ENCODE assay signal across 13 cellular contexts in the genomic region with DNA sequence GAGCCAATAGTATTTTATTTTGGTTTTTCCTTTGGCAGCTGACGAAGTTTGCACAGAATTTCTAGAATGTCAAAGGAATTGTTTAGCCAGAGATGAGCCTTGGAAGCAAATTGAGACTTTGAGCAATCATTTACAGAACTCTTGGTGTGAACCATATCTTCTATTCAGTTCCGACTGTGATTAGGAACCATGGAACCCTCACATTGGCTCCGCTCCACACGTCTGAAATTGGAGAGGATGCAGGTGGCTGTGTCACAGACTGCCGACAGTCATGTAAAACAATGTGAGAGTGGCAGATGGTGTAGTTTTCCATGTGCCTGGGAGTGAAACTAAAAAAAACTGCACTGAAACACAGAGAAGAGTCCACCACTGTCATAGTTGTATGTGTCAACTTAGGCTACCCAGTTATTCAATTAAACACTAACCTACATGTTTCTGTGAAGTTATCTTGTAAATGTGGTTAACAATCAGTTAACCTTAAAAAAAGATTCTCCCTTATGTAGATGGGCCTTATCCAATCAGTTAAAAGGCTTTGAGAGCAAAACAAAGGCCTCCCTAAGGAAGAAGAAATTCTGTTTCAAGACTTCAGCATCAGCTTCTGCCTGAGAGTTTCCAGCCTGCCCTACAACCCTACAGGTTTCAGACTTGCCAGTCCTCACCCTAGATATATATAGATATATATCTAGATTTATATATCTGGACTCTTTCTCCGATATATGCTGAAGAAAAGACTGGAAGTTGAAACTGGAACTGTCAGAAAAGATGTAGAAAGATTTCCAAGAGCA. TPM values are rescaled to one million over a fixed set of nuclear protein-coding genes. Genes with fewer than 3 reads are reported as not detected.
DNase-seq lines count a peak whose midpoint lies in the region; ATAC-seq, FAIRE-seq and TF ChIP-seq lines count a peak whose summit lies in the region.
"Had no signal": no experiment of that assay in that cellular context is flagged by ENCODE, and none has a peak within 500 bp of the region (broad histone marks: within the 10 kb centered on the region; RNA-seq: fewer than 3 reads in every experiment).

No MANE protein-coding gene starts in this region.

- no peaks in the 10 kb centered on the region for H3K27me3 Mint-ChIP-seq in activated T-cell treated with anti-CD3 and anti-CD28 coated beads, Interleukin-2, amount 50 U/mL, for 72 hours (ENCODE audit: low read depth)
- peaks cover 23% of the 10 kb centered on the region for H3K27me3 Mint-ChIP-seq in brain

- no peaks in the 10 kb centered on the region for H3K9me3 Mint-ChIP-seq in activated T-cell treated with anti-CD3 and anti-CD28 coated beads, Interleukin-2, amount 50 U/mL, for 72 hours
- H3K9me3 Mint-ChIP-seq in brain: peaks cover 0 to 16% (median 0%) of the 10 kb centered on the region in 5 experiments
- H3K9me3 Mint-ChIP-seq: stimulated activated effector memory CD8-positive, alpha-beta T cell treated with anti-CD3 and anti-CD28 coated beads, Interleukin-12 subunit alpha, Interleukin-12 subunit beta, amount 100 ng/mL, for 72 hours had no signal

- peak overlapping the region; percentile 52 for H3K27ac Mint-ChIP-seq in activated T-cell treated with anti-CD3 and anti-CD28 coated beads, Interleukin-2, amount 50 U/mL, for 72 hours
- peak overlapping the region; percentile 77 to 96 (median 91) for H3K27ac Mint-ChIP-seq in brain
- H3K27ac Mint-ChIP-seq: stimulated activated effector memory CD8-positive, alpha-beta T cell treated with anti-CD3 and anti-CD28 coated beads, Interleukin-12 subunit alpha, Interleukin-12 subunit beta, amount 100 ng/mL, for 72 hours had no signal

- ATAC-seq in activated T-cell treated with anti-CD3 and anti-CD28 coated beads, Interleukin-2, amount 50 U/mL, for 72 hours (replicated peaks in 1 of 2): no peak
- ATAC-seq in GM18873 (IDR thresholded peaks at IDR 0.05; ENCODE audit: low FRiP score, unreplicated experiment): no peak
- no peak for ATAC-seq in omental fat pad (ENCODE audit: low FRiP score)
- ATAC-seq: stimulated activated effector memory CD8-positive, alpha-beta T cell treated with anti-CD3 and anti-CD28 coated beads, Interleukin-12 subunit alpha, Interleukin-12 subunit beta, amount 100 ng/mL, for 72 hours had no signal

- H3K36me3 Mint-ChIP-seq in activated T-cell treated with anti-CD3 and anti-CD28 coated beads, Interleukin-2, amount 50 U/mL, for 72 hours (ENCODE audit: insufficient read depth in 2 of 2): peaks cover under 1 to 6% of the 10 kb centered on the region in 2 donors
- H3K36me3 Mint-ChIP-seq in brain: peaks cover 2% of the 10 kb centered on the region

- peaks cover 4% of the 10 kb centered on the region in 2 donors for H3K4me1 ChIP-seq in small intestine (ENCODE audit: control insufficient read depth in 2 of 2, insufficient read depth in 1 of 2, low read depth in 1 of 2, low read length in 1 of 2)
- H3K4me1 ChIP-seq: BE2C had no signal

- peak overlapping the region in 1 of 2 donors; percentile 53 for H3K27ac ChIP-seq in small intestine (ENCODE audit: low read depth in 1 of 2, low read length in 1 of 2)

- H3K4me3 Mint-ChIP-seq in activated T-cell treated with anti-CD3 and anti-CD28 coated beads, Interleukin-2, amount 50 U/mL, for 72 hours: no peak overlapping the region
- peak overlapping the region; percentile 46 to 83 (median 77) for H3K4me3 Mint-ChIP-seq in brain

- peaks cover 67% of the 10 kb centered on the region for H3K4me1 Mint-ChIP-seq in activated T-cell treated with anti-CD3 and anti-CD28 coated beads, Interleukin-2, amount 50 U/mL, for 72 hours (ENCODE audit: low read depth)
- H3K4me1 Mint-ChIP-seq in brain: peaks cover 70% of the 10 kb centered on the region

- no peaks in the 10 kb centered on the region for H3K36me3 ChIP-seq in small intestine (ENCODE audit: control insufficient read depth in 2 of 2, insufficient read depth in 2 of 2, low read length in 2 of 2)
- H3K36me3 ChIP-seq: BE2C had no signal

- H3K4me3 ChIP-seq in small intestine (ENCODE audit: low read depth in 1 of 2, low read length in 2 of 2): no peak overlapping the region

- DNase-seq in activated T-cell treated with anti-CD3 and anti-CD28 coated beads, Interleukin-2, amount 50 U/mL, for 72 hours: no peak
- no peak for DNase-seq in activated T-cell treated with anti-CD3 and anti-CD28 coated beads, Interleukin-2, amount 50 U/mL, for 48 hours
- peak; percentile 84 for DNase-seq in NCI-H2171 (lab: John Stamatoyannopoulos, UW)
- peak; percentile 48 for DNase-seq in small intestine
- no peak for DNase-seq in COLO829 (ENCODE audit: low spot score)
- DNase-seq in omental fat pad (ENCODE audit: low spot score): no peak
- DNase-seq: BE2C; NCI-H1417 treated with DMSO at 0.1 percent for 48 hours; stimulated activated CD4-positive, alpha-beta T cell treated with anti-CD3 and anti-CD28 coated beads, Interleukin-15, amount 100 ng/mL, for 24 hours had no signal

- TF ChIP-seq CTCF in brain (conservative IDR thresholded peaks at IDR 0.05) (no peak), omental fat pad (IDR thresholded peaks at IDR 0.05) (no peak)

- 37 to 65% (median 49%) methylated on average over 6 of the region's 6 CpGs for WGBS in small intestine, 3 donors

- no peak for FAIRE-seq in small intestine (lab: Jason Lieb, UNC)
- FAIRE-seq: endometrium had no signal

- no peaks in the 10 kb centered on the region for H3K9me3 ChIP-seq in small intestine (ENCODE audit: control insufficient read depth, low read depth)
- H3K9me3 ChIP-seq: BE2C had no signal

- no peaks in the 10 kb centered on the region for H3K27me3 ChIP-seq in small intestine (ENCODE audit: control insufficient read depth in 2 of 2, insufficient read depth in 2 of 2, low read length in 2 of 2)
- H3K27me3 ChIP-seq: BE2C had no signal

RNA-seq across cellular contexts. Expression of gene HMGN4, which starts 3.3 kb away (rescaled TPM):
- 10 to 100 TPM; 84.7 to 90.9 TPM for total RNA-seq in activated T-cell treated with anti-CD3 and anti-CD28 coated beads, Interleukin-2, amount 50 U/mL, for 72 hours
- 70.0 TPM for polyA plus RNA-seq in brain (ENCODE audit: insufficient read depth, low read depth, low replicate concordance)
- 10 to 100 TPM; 47.0 to 62.7 (median 56.2) TPM for polyA plus RNA-seq in small intestine
- 10 to 100 TPM; 57.5 to 64.1 (median 61.1) TPM for total RNA-seq in omental fat pad

RNA-seq across cellular contexts. Expression of gene BTN1A1, which starts 34.8 kb away (rescaled TPM):
- total RNA-seq in activated T-cell treated with anti-CD3 and anti-CD28 coated beads, Interleukin-2, amount 50 U/mL, for 72 hours: under 1 TPM in 1 of 2 donors, not detected in 1; 0.10 TPM
- 0.36 TPM for polyA plus RNA-seq in brain (ENCODE audit: insufficient read depth, low read depth, low replicate concordance)
- under 1 TPM in 1 of 3 donors, not detected in 2; 0.48 TPM for polyA plus RNA-seq in small intestine
- total RNA-seq in omental fat pad: not detected

Comparison
In these comparisons a context has a peak if more than half of its experiments do, and no peak if none do; other contexts are left out.
1. DNase-seq: peak in NCI-H2171 (single experiment) and small intestine (single experiment); none in activated T-cell treated with anti-CD3 and anti-CD28 coated beads, Interleukin-2, amount 50 U/mL, for 72 hours (0 of 2), activated T-cell treated with anti-CD3 and anti-CD28 coated beads, Interleukin-2, amount 50 U/mL, for 48 hours (0 of 2), COLO829 (single experiment) and omental fat pad (single experiment).
2. H3K4me3 Mint-ChIP-seq: peak in brain (5 of 5); none in activated T-cell treated with anti-CD3 and anti-CD28 coated beads, Interleukin-2, amount 50 U/mL, for 72 hours (0 of 2).